Comparison of ENCODE assay signal across 1 cellular context in genomic region chr7:106111671-106112117, GRCh38.
A peak's percentile ranks its signal among the peaks of the same experiment; 100 is the strongest.
TF ChIP-seq lines count a peak whose summit lies in the region.

No MANE protein-coding gene starts in this region.

TF ChIP-seq in HEK293, 187 proteins besides CTCF, POLR2A, EP300 and RAD21 (continued from another document):
- no peak for TF ChIP-seq ZNF280D (tag by site-specific recombination; IDR thresholded peaks at IDR 0.05)
- no peak for TF ChIP-seq OVOL3 (tag by site-specific recombination; IDR thresholded peaks at IDR 0.05)
- no peak for TF ChIP-seq ZNF571 (tag by site-specific recombination; IDR thresholded peaks at IDR 0.05)
- peak; percentile 47 for TF ChIP-seq SP2 (tag by site-specific recombination; IDR thresholded peaks at IDR 0.05)
- no peak for TF ChIP-seq HIC1 (tag by site-specific recombination; IDR thresholded peaks at IDR 0.05)
- TF ChIP-seq ZNF423 (tag by site-specific recombination; IDR thresholded peaks at IDR 0.05) = peak; percentile 83
- peak; percentile 70 for TF ChIP-seq IKZF3 (tag by site-specific recombination; IDR thresholded peaks at IDR 0.05)
- TF ChIP-seq ZNF280C (tag by site-specific recombination; IDR thresholded peaks at IDR 0.05) = no peak
- no peak for TF ChIP-seq ZNF366 (tag by site-specific recombination; conservative IDR thresholded peaks at IDR 0.05)
- peak; percentile 26; the same call in 1 of the 2 replicates for TF ChIP-seq YY1 (tag by site-specific recombination; IDR thresholded peaks at IDR 0.05)
- no peak for TF ChIP-seq ZNF157 (tag by site-specific recombination; IDR thresholded peaks at IDR 0.05)
- TF ChIP-seq ZBTB26 (tag by site-specific recombination; optimal IDR thresholded peaks at IDR 0.05) = peak; percentile 52
- no peak for TF ChIP-seq ZFP3 (tag by site-specific recombination; IDR thresholded peaks at IDR 0.05; ENCODE audit: low read depth)
- TF ChIP-seq ZNF561 (tag by site-specific recombination; IDR thresholded peaks at IDR 0.05; ENCODE audit: borderline replicate concordance) = peak; percentile 40; the same call in 1 of the 2 replicates
- no peak for TF ChIP-seq PRDM4 (tag by site-specific recombination; IDR thresholded peaks at IDR 0.05)
- TF ChIP-seq KLF10 (tag by site-specific recombination; IDR thresholded peaks at IDR 0.05) = no peak
- no peak for TF ChIP-seq TSHZ1 (tag by site-specific recombination; IDR thresholded peaks at IDR 0.05; ENCODE audit: borderline replicate concordance)
- no peak for TF ChIP-seq ZNF394 (tag by site-specific recombination; IDR thresholded peaks at IDR 0.05; ENCODE audit: borderline replicate concordance)
- TF ChIP-seq ZSCAN30 (tag by site-specific recombination; IDR thresholded peaks at IDR 0.05) = peak; percentile 44; the same call in 1 of the 2 replicates
